Comparison of ENCODE assay signal across 16 cellular contexts in the genomic region with DNA sequence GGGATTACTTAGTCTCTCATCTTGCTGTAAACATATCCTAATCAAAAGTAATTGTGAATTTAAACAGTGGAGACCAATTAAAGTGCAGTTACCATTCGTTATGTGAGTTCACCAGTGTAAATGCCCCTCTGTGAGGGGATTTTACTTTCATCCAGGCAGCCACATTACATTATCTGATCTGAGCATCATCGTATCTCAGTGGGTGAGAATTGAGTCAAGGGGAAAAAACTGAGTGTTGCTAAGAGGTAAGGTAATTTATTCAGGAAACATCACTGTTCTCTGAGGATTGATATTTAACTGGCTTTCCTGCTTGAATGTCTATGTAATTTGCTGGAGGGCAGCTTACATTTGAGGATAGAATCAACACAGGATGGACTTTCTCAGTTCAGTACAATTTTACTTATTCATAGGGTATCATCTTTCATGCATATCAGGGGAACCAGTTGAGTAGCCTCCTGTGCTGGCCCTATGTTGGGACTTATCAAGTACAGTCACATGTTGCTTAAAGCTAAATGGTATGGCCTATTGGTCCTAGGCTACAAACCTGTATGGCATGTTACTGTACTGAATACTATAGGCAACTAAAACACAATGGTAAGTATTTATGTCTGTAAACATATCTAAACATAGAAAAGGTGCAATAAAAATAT.
DNase-seq lines count a peak whose midpoint lies in the region; ATAC-seq and TF ChIP-seq lines count a peak whose summit lies in the region.
"Had no signal": no experiment of that assay in that cellular context is flagged by ENCODE, and none has a peak within 500 bp of the region (broad histone marks: within the 10 kb centered on the region; RNA-seq: fewer than 3 reads in every experiment).

No MANE protein-coding gene starts in this region.

- H3K4me1 ChIP-seq in right atrium auricular region: no peaks in the 10 kb centered on the region
- H3K4me1 ChIP-seq: spleen had no signal

- DNase-seq in NCI-H748 (lab: John Stamatoyannopoulos, UW; ENCODE audit: unreplicated experiment) (peak; percentile 14), NCI-H748 treated with DMSO at 0.1 percent for 48 hours (lab: John Stamatoyannopoulos, UW) (no peak), GM20000 (ENCODE audit: low spot score) (peak; percentile 5), NCI-H526 (lab: John Stamatoyannopoulos, UW) (peak; percentile 84 to 88), left colon (no peak), right atrium auricular region (ENCODE audit: low spot score) (no peak), NCI-H2171 (lab: John Stamatoyannopoulos, UW) (no peak), RKO (ENCODE audit: low spot score) (no peak)
- DNase-seq: activated CD4-positive, alpha-beta T cell treated with anti-CD3 and anti-CD28 coated beads, Interleukin-2, amount 10 ng/mL, durations not matched to agents 7 days and 5 days; activated gamma-delta T cell treated with Interleukin-2 at 50 U/mL for 16 hours; effector memory CD8-positive, alpha-beta T cell; immature natural killer cell; NCI-H2227 treated with DMSO at 0.1 percent for 48 hours; spleen had no signal

- ATAC-seq in left colon: peak; percentile 26
- ATAC-seq: effector memory CD8-positive, alpha-beta T cell; Panc1 had no signal

- H3K27me3 ChIP-seq in right atrium auricular region: no peaks in the 10 kb centered on the region
- H3K27me3 ChIP-seq: spleen had no signal

- TF ChIP-seq CTCF in GM20000 (IDR thresholded peaks at IDR 0.05; ENCODE audit: extremely low read depth, missing control alignments) (no peak), right atrium auricular region (IDR thresholded peaks at IDR 0.05) (no peak)

- H3K4me3 ChIP-seq in right atrium auricular region: no peak overlapping the region
- H3K4me3 ChIP-seq: spleen, thoracic aorta had no signal

- H3K9me3 ChIP-seq in right atrium auricular region: no peaks in the 10 kb centered on the region
- H3K9me3 ChIP-seq: spleen, thoracic aorta had no signal

- H3K36me3 ChIP-seq in right atrium auricular region: no peaks in the 10 kb centered on the region
- H3K36me3 ChIP-seq: spleen, thoracic aorta had no signal

- intact Hi-C loops in left colon (cut with DNase I, micrococcal nuclease): no loop called here

- no peak overlapping the region for H3K27ac ChIP-seq in right atrium auricular region
- H3K27ac ChIP-seq: spleen, thoracic aorta had no signal

Comparison
In these comparisons a context has a peak if more than half of its experiments do, and no peak if none do; other contexts are left out.
1. DNase-seq: peak in NCI-H748 (single experiment), GM20000 (single experiment) and NCI-H526 (2 of 2); none in NCI-H748 treated with DMSO at 0.1 percent for 48 hours (single experiment), left colon (0 of 2), right atrium auricular region (single experiment), NCI-H2171 (single experiment) and RKO (single experiment).